16 cellular contexts compared by ENCODE assay signal in genomic region chr14:70183991-70184390, GRCh38. TPM values are rescaled to one million over a fixed set of nuclear protein-coding genes. Genes with fewer than 3 reads are reported as not detected.
DNase-seq lines count a peak whose midpoint lies in the region; ATAC-seq and TF ChIP-seq lines count a peak whose summit lies in the region.
"Had no signal": no experiment of that assay in that cellular context is flagged by ENCODE, and none has a peak within 500 bp of the region (broad histone marks: within the 10 kb centered on the region; RNA-seq: fewer than 3 reads in every experiment).

No MANE protein-coding gene starts in this region.

- H3K27ac Mint-ChIP-seq in CD4-positive, alpha-beta T cell, result no peak overlapping the region
- H3K27ac Mint-ChIP-seq in immature natural killer cell, result no peak overlapping the region

- CTCF ChIA-PET in CD4-positive, alpha-beta T cell (lab: Charles Lee), result no interaction called here

- no peaks in the 10 kb centered on the region for H3K9me3 ChIP-seq in CD4-positive, alpha-beta T cell (ENCODE audit: control insufficient read depth, low read length)
- H3K9me3 ChIP-seq: HAP-1, ovary, upper lobe of right lung had no signal

- peaks cover 35% of the 10 kb centered on the region for H3K27me3 Mint-ChIP-seq in CD4-positive, alpha-beta T cell
- peaks cover 3 to 15% (median 11%) of the 10 kb centered on the region in 3 donors for H3K27me3 Mint-ChIP-seq in immature natural killer cell (ENCODE audit: low read depth in 3 of 3)

- no peak overlapping the region for H3K27ac ChIP-seq in CD4-positive, alpha-beta T cell (ENCODE audit: low read depth, low read length)
- H3K27ac ChIP-seq: coronary artery, ovary, upper lobe of right lung had no signal

- H3K9me3 Mint-ChIP-seq in CD4-positive, alpha-beta T cell, result no peaks in the 10 kb centered on the region
- H3K9me3 Mint-ChIP-seq in immature natural killer cell, result peaks cover 0 to 2% (median 0%) of the 10 kb centered on the region in 6 donors

- intact Hi-C loops in CD4-positive, alpha-beta T cell (cut with DNase I, micrococcal nuclease), result no loop called here

- TF ChIP-seq CTCF in GM12865 (IDR thresholded peaks at IDR 0.05; ENCODE audit: insufficient read depth, low read depth, low read length, missing control alignments), result no peak
- TF ChIP-seq CTCF in CD4-positive, alpha-beta T cell (IDR thresholded peaks at IDR 0.05), result no peak

- H3K27me3 ChIP-seq in CD4-positive, alpha-beta T cell (ENCODE audit: control insufficient read depth, insufficient read depth, low read length), result peaks cover 38% of the 10 kb centered on the region
- H3K27me3 ChIP-seq: ovary had no signal

- H3K4me3 ChIP-seq in GM12865 (ENCODE audit: low read depth, low read length), result 0 out of 2 replicates have a peak overlapping the region, but pooled peaks have one; percentile 6
- H3K4me3 ChIP-seq: coronary artery, HAP-1, ovary, upper lobe of right lung had no signal

- no peak overlapping the region for H3K4me3 Mint-ChIP-seq in CD4-positive, alpha-beta T cell
- H3K4me3 Mint-ChIP-seq in immature natural killer cell, result no peak overlapping the region

- POLR2A ChIA-PET in CD4-positive, alpha-beta T cell (lab: Charles Lee), result no interaction called here

- DNase-seq in GM12865 (ENCODE audit: low read depth) (peak; percentile 57), H4 (ENCODE audit: low spot score) (no peak), immature natural killer cell (no peak), DMS 273 (lab: John Stamatoyannopoulos, UW; ENCODE audit: unreplicated experiment) (no peak)
- no peak for DNase-seq in CD4-positive, alpha-beta T cell
- DNase-seq: ACHN; activated T-cell treated with anti-CD3 and anti-CD28 coated beads, Interleukin-2, amount 50 U/mL, for 48 hours; NCI-H2171; ovary; upper lobe of right lung had no signal

- ATAC-seq in GM19468 (IDR thresholded peaks at IDR 0.05; ENCODE audit: extremely low read depth, unreplicated experiment) (peak; percentile 44), HG02763 (IDR thresholded peaks at IDR 0.05; ENCODE audit: unreplicated experiment) (peak; percentile 57), HG03521 (IDR thresholded peaks at IDR 0.05; ENCODE audit: unreplicated experiment) (peak; percentile 47)
- no peak for ATAC-seq in CD4-positive, alpha-beta T cell (ENCODE audit: poor library complexity)
- ATAC-seq: activated CD4-positive, CD25-positive, alpha-beta regulatory T cell treated with anti-CD3 and anti-CD28 coated beads, Interleukin-2, amount 50 U/mL, for 24 hours; upper lobe of right lung had no signal

- peaks cover 11% of the 10 kb centered on the region for H3K4me1 Mint-ChIP-seq in CD4-positive, alpha-beta T cell (ENCODE audit: low read depth)
- peaks cover 20 to 23% of the 10 kb centered on the region in 2 donors for H3K4me1 Mint-ChIP-seq in immature natural killer cell

- H3K36me3 Mint-ChIP-seq in CD4-positive, alpha-beta T cell (ENCODE audit: low read depth), result no peaks in the 10 kb centered on the region
- no peaks in the 10 kb centered on the region for H3K36me3 Mint-ChIP-seq in immature natural killer cell

RNA-seq across cellular contexts. Expression of gene SLC8A3, which starts 4.8 kb away (rescaled TPM):
- not detected in 2 replicates for total RNA-seq in H4 (2014; rRNA removed; shearing (Covaris generic))
- not detected for total RNA-seq in CD4-positive, alpha-beta T cell
- under 1 TPM in 1 of 3 donors, not detected in 2; 0.21 TPM for polyA plus RNA-seq in immature natural killer cell
